Comparison of ENCODE assay signal across 11 cellular contexts in the genomic region with DNA sequence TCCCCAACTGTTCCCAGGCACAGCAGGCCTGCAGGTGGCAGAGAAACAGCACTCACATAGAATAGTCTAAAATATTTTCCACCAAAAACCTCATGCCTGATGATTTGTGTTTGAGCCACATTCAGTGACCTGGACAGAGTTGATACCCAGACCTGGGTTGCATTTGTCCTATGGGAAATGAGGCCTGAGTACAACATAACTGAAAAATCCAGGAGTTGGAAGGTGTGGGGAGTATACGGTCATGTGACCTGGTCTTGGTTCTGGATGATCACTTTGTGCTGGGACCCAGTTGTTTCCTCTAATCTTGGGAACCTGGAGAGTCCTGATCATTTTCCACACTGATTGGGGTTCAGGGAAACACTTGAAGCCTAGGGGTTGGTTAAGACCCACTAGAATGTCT.
"Had no signal": no experiment of that assay in that cellular context is flagged by ENCODE, and none has a peak within 500 bp of the region (broad histone marks: within the 10 kb centered on the region; RNA-seq: fewer than 3 reads in every experiment).

No MANE protein-coding gene starts in this region.

- H3K4me2 ChIP-seq: GM23338 had no signal

- DNase-seq: GM23248, GOT3, H7, H9, HCEC 1CT, HFFc6 had no signal

- H3K36me3 ChIP-seq: HAP-1 had no signal

- H3K9ac ChIP-seq: GM23248 had no signal

- H3K4me3 ChIP-seq: GM23248, GM23338, HAP-1 had no signal

- FAIRE-seq: H1, H54 had no signal

- H2AFZ ChIP-seq: GM23248, GM23338 had no signal

- H3K9me3 ChIP-seq: HAP-1 had no signal

- H3K27ac ChIP-seq: GM23248 had no signal

- ATAC-seq: GM23338, HCT116 had no signal

- H3K4me1 ChIP-seq: HAP-1 had no signal
